Comparison of ENCODE assay signal across 27 cellular contexts in genomic region chr3:6935964-6936363, GRCh38.
"Had no signal": no experiment of that assay in that cellular context is flagged by ENCODE, and none has a peak within 500 bp of the region (broad histone marks: within the 10 kb centered on the region; RNA-seq: fewer than 3 reads in every experiment).

No MANE protein-coding gene starts in this region.

- H3K27ac ChIP-seq: ascending aorta, brain microvascular endothelial cell, epithelial cell of prostate, esophagus squamous epithelium, gastroesophageal sphincter, VCaP had no signal

- H3K4me3 ChIP-seq: ascending aorta, esophagus squamous epithelium, gastroesophageal sphincter had no signal

- H3K27me3 ChIP-seq: ascending aorta, brain microvascular endothelial cell, esophagus squamous epithelium, gastroesophageal sphincter had no signal

- H3K36me3 ChIP-seq: ascending aorta, brain microvascular endothelial cell, esophagus squamous epithelium, gastroesophageal sphincter had no signal

- DNase-seq: activated CD4-positive, alpha-beta memory T cell treated with anti-CD3 and anti-CD28 coated beads, Interleukin-2, amount 10 ng/mL, durations not matched to agents 7 days and 5 days; activated CD4-positive, alpha-beta T cell treated with anti-CD3 and anti-CD28 coated beads for 1 hour; activated CD4-positive, alpha-beta T cell treated with anti-CD3 and anti-CD28 coated beads for 4 hours; activated CD4-positive, alpha-beta T cell treated with anti-CD3 and anti-CD28 coated beads, Interleukin-2, amount 10 ng/mL, durations not matched to agents 7 days and 5 days; activated CD4-positive, alpha-beta T cell treated with anti-CD3 and anti-CD28 coated beads, Interleukin-2, amount 50 U/mL, for 4 hours; activated CD8-positive, alpha-beta memory T cell treated with anti-CD3 and anti-CD28 coated beads, Interleukin-2, amount 50 U/mL, for 48 hours; activated gamma-delta T cell; activated naive CD4-positive, alpha-beta T cell; activated naive CD4-positive, alpha-beta T cell treated with anti-CD3 and anti-CD28 coated beads, Interleukin-2, amount 10 ng/mL, durations not matched to agents 7 days and 5 days; activated naive CD8-positive, alpha-beta T cell treated with anti-CD3 and anti-CD28 coated beads, Interleukin-2, amount 10 ng/mL, durations not matched to agents 7 days and 5 days; activated T-cell treated with anti-CD3 and anti-CD28 coated beads for 4 hours; activated T-cell treated with anti-CD3 and anti-CD28 coated beads, Interleukin-2, amount 50 U/mL, for 24 hours; activated T-cell treated with anti-CD3 and anti-CD28 coated beads, Interleukin-2, amount 50 U/mL, for 72 hours; brain microvascular endothelial cell; cortex of kidney; effector CD8-positive, alpha-beta T cell; esophagus squamous epithelium; foreskin melanocyte; hippocampal formation; T-helper 17 cell; T1000 had no signal

- H3K4me1 ChIP-seq: ascending aorta, esophagus squamous epithelium, gastroesophageal sphincter had no signal

- ATAC-seq: activated naive CD4-positive, alpha-beta T cell treated with anti-CD3 and anti-CD28 coated beads, Interleukin-2, amount 50 U/mL, for 72 hours; activated T-cell treated with anti-CD3 and anti-CD28 coated beads, Interleukin-2, amount 50 U/mL, for 72 hours; gastroesophageal sphincter; T-helper 17 cell; WTC11 had no signal

- H3K9me3 ChIP-seq: ascending aorta, esophagus squamous epithelium had no signal
